ENCODE assay signal across 1 cellular context in the genomic region with DNA sequence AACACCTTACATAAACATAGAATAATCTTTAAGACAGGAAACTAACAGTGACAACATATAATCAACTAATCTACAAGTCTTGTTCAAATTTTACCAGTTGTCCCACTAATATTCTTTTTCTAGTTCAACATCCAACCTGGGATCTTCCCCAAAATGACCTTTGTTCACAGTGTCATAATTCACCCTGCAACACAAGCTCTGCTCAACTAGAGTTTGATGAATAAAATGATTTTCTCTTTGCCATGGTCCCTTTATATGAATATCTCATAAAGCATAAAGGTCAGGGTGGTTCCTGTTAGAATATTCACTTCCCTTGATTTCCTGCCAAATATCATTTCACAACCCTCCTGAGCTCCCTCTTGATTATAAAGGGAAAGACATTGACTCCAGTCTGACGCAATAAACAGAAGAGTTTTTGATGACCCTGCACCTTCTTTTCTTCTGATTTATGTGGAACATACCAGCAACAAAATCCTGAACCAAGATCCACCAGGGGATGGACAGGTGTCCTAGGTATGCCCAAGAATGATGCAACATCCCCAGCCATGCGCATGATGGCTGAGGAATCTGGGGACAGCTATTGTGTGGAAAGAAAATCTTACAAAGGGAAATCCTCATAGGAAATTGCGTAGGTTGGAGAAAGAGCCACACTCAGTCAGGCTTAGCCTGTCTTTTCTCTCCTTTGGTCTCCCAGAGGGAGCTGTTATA.
TF ChIP-seq lines count a peak whose summit lies in the region.

No MANE protein-coding gene starts in this region.

TF ChIP-seq in K562, 482 proteins besides CTCF, POLR2A, EP300 and RAD21:
- TF ChIP-seq TAF1 (IDR thresholded peaks at IDR 0.05; ENCODE audit: control insufficient read depth, extremely low read depth, insufficient read depth, low read length, severe bottlenecking) (no peak), ZNF57 (CRISPR knock-in tag; IDR thresholded peaks at IDR 0.05) (no peak), CEBPB (tag; IDR thresholded peaks at IDR 0.05) (peak; percentile 79), CEBPG (CRISPR knock-in tag; IDR thresholded peaks at IDR 0.05) (no peak), CEBPG (tag; conservative IDR thresholded peaks at IDR 0.05 in 1 of 2, IDR thresholded peaks at IDR 0.05 in 1 of 2) (peak; percentile 69; a peak in 3 of 4 replicates), HMGN3 (IDR thresholded peaks at IDR 0.05; ENCODE audit: borderline replicate concordance, extremely low read depth, insufficient read length, low read depth, low read length) (no peak), MEF2A (IDR thresholded peaks at IDR 0.05; ENCODE audit: control insufficient read depth, low read depth, low read length) (no peak)
- TF ChIP-seq, protein P1, sequence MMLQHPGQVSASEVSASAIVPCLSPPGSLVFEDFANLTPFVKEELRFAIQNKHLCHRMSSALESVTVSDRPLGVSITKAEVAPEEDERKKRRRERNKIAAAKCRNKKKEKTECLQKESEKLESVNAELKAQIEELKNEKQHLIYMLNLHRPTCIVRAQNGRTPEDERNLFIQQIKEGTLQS (IDR thresholded peaks at IDR 0.05): peak; percentile 63; the same call in 1 of the 2 replicates
- TF ChIP-seq, protein P1 (CRISPR knock-in tag; conservative IDR thresholded peaks at IDR 0.05): no peak
- TF ChIP-seq, protein P2, sequence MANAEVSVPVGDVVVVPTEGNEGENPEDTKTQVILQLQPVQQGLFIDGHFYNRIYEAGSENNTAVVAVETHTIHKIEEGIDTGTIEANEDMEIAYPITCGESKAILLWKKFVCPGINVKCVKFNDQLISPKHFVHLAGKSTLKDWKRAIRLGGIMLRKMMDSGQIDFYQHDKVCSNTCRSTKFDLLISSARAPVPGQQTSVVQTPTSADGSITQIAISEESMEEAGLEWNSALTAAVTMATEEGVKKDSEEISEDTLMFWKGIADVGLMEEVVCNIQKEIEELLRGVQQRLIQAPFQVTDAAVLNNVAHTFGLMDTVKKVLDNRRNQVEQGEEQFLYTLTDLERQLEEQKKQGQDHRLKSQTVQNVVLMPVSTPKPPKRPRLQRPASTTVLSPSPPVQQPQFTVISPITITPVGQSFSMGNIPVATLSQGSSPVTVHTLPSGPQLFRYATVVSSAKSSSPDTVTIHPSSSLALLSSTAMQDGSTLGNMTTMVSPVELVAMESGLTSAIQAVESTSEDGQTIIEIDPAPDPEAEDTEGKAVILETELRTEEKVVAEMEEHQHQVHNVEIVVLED (CRISPR knock-in tag; IDR thresholded peaks at IDR 0.05): no peak
